Comparison of ENCODE assay signal across 1 cellular context in the genomic region with DNA sequence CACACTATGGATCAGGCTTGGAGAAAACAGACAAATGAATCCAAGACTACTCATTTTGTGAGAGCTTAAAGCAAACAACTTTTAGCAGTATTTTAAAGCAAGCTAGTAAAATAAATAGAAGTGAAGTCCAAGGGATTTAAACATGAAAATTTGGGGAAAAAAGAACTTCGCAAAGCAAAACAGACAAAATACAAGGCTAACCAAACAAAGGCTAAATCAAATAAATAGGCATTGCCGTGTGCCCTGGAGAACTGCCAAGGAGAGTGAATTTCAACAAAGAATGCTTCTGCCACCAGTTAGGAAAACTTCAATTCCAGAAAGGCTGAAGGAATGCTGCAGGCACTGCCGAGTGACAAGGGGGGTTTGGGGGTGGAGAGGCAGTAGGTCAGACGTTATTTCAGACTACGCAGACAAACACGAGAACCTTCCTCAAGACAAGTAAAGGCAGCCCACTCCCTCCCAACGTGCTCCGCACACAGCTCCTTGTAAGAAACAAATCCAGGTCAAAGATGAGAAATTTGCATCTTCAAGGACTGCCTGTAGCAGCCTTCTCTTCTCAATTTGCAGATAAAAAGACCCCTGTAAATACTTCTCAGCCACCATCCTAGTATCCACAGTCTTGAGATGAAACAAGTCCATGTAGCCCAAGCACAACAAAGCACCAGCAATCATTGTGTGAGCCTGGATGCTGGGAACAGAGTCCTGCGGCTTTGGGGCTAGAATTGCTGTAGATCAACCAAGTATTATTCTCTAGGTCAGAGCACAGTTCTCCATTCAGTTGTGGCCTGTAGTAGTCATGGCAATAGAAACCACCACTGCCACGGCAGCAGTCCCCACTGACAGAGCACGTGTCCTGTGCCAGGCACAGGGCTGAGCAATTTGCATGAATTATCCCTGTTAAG.
TF ChIP-seq lines count a peak whose summit lies in the region.

No MANE protein-coding gene starts in this region.

TF ChIP-seq in endothelial cell of umbilical vein, 7 proteins besides CTCF, POLR2A, EP300 and RAD21:
- TF ChIP-seq EZH2 (IDR thresholded peaks at IDR 0.05; ENCODE audit: borderline replicate concordance, low read depth, low read length, severe bottlenecking) (no peak), GATA2 (IDR thresholded peaks at IDR 0.05; ENCODE audit: insufficient read depth, insufficient read length, low read depth, low read length) (no peak), MYC (IDR thresholded peaks at IDR 0.05; ENCODE audit: low read depth, low read length) (no peak), JUN (IDR thresholded peaks at IDR 0.05; ENCODE audit: borderline replicate concordance, insufficient read depth, insufficient read length, low read depth) (no peak), POLR2AphosphoS5 (IDR thresholded peaks at IDR 0.05; ENCODE audit: insufficient read depth, low read depth, low read length) (no peak), FOS (IDR thresholded peaks at IDR 0.05; ENCODE audit: borderline replicate concordance, insufficient read depth, low read length) (no peak)
- TF ChIP-seq, protein P1, sequence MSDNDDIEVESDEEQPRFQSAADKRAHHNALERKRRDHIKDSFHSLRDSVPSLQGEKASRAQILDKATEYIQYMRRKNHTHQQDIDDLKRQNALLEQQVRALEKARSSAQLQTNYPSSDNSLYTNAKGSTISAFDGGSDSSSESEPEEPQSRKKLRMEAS (IDR thresholded peaks at IDR 0.05; ENCODE audit: insufficient read depth, insufficient read length) = no peak
